ENCODE assay signal across 8 cellular contexts in the genomic region with DNA sequence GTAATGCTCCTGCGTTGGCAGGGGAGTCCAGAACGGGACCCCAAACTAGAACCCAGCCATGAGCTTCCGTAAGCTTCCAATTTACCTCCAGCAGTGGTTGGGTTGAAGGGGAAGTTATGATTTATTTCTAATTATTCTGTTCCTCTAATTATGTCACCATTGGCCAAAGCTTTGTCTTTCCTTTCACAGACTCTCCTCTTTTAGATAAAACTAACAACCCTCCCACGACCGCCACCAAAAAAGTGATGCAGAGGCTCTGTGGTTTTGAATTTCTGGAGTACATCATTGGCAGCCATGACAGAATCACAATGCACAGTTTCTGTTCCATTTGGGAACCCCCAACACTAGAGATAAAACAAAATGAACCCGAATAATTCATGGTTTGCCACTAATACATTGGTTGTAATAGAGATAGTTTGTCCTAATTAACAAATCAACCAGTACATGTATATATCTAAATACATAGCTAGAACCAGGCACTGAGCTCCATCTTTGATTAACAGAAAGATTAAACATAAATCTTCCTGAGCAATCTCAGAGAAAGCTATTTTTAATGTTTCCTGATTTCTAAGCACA.
DNase-seq lines count a peak whose midpoint lies in the region; ATAC-seq and TF ChIP-seq lines count a peak whose summit lies in the region.

No MANE protein-coding gene starts in this region.

- BruUV-seq in A673 (replicated peaks; lab: Mats Ljungman, UMichigan): no TSS peak

- H3K27ac ChIP-seq in A673 (ENCODE audit: low read depth, low read length, poor library complexity, severe bottlenecking): no peak overlapping the region

- intact Hi-C loops in A673 (cut with micrococcal nuclease; ENCODE audit: unreplicated experiment): no loop called here
- intact Hi-C loops in posterior cingulate gyrus (cut with DNase I): no loop called here

- H3K27me3 ChIP-seq in A673 (replicated peaks; ENCODE audit: insufficient read depth, low read depth, low read length, poor library complexity): peaks cover 89% of the 10 kb centered on the region

- CTCF ChIA-PET in A673 (lab: Charles Lee): no interaction called here

- POLR2A ChIA-PET in A673 (lab: Charles Lee; ENCODE audit: low non-redundant PET): no interaction called here

- H3K4me1 ChIP-seq in A673 (ENCODE audit: insufficient read depth, low read length, poor library complexity, severe bottlenecking): no peaks in the 10 kb centered on the region

- TF ChIP-seq CTCF in A673 (conservative IDR thresholded peaks at IDR 0.05; ENCODE audit: low read depth, low read length) (no peak), foreskin fibroblast (IDR thresholded peaks at IDR 0.05; ENCODE audit: low read depth, low read length) (no peak)

- DNase-seq in A673 (ENCODE audit: low spot score) (no peak), foreskin fibroblast (peak in 1 of 2 donors; percentile 30), posterior cingulate gyrus (no peak)
- peak; percentile 54 for DNase-seq in activated CD8-positive, alpha-beta memory T cell treated with anti-CD3 and anti-CD28 coated beads, Interleukin-2, amount 50 U/mL, for 24 hours (ENCODE audit: extremely low read depth)
- DNase-seq in stimulated activated CD4-positive, alpha-beta T cell treated with anti-CD3 and anti-CD28 coated beads, Interleukin-15, amount 100 ng/mL, for 24 hours: peak; percentile 82

- H3K36me3 ChIP-seq in A673 (ENCODE audit: insufficient read depth, low read length, poor library complexity, severe bottlenecking): no peaks in the 10 kb centered on the region

- H3K4me3 ChIP-seq in A673 (ENCODE audit: low read depth, low read length, poor library complexity, severe bottlenecking) (peak overlapping the region; percentile 47), foreskin fibroblast (ENCODE audit: low read depth in 1 of 2, low read length in 2 of 2) (peak overlapping the region; percentile 37 to 64)

- ATAC-seq in HG02884 (IDR thresholded peaks at IDR 0.05; ENCODE audit: unreplicated experiment): peak; percentile 5
- ATAC-seq in HG02759 (IDR thresholded peaks at IDR 0.05; ENCODE audit: unreplicated experiment): no peak
- ATAC-seq in HG03432 (IDR thresholded peaks at IDR 0.05; ENCODE audit: unreplicated experiment): no peak

- no peaks in the 10 kb centered on the region for H3K9me3 ChIP-seq in A673 (ENCODE audit: low read depth, low read length, poor library complexity, severe bottlenecking)

Comparison
In these comparisons a context has a peak if more than half of its experiments do, and no peak if none do; other contexts are left out.
1. DNase-seq: peak in activated CD8-positive, alpha-beta memory T cell treated with anti-CD3 and anti-CD28 coated beads, Interleukin-2, amount 50 U/mL, for 24 hours (single experiment) and stimulated activated CD4-positive, alpha-beta T cell treated with anti-CD3 and anti-CD28 coated beads, Interleukin-15, amount 100 ng/mL, for 24 hours (single experiment); none in A673 (single experiment) and posterior cingulate gyrus (0 of 10).